1 cellular context compared by ENCODE assay signal in the genomic region with DNA sequence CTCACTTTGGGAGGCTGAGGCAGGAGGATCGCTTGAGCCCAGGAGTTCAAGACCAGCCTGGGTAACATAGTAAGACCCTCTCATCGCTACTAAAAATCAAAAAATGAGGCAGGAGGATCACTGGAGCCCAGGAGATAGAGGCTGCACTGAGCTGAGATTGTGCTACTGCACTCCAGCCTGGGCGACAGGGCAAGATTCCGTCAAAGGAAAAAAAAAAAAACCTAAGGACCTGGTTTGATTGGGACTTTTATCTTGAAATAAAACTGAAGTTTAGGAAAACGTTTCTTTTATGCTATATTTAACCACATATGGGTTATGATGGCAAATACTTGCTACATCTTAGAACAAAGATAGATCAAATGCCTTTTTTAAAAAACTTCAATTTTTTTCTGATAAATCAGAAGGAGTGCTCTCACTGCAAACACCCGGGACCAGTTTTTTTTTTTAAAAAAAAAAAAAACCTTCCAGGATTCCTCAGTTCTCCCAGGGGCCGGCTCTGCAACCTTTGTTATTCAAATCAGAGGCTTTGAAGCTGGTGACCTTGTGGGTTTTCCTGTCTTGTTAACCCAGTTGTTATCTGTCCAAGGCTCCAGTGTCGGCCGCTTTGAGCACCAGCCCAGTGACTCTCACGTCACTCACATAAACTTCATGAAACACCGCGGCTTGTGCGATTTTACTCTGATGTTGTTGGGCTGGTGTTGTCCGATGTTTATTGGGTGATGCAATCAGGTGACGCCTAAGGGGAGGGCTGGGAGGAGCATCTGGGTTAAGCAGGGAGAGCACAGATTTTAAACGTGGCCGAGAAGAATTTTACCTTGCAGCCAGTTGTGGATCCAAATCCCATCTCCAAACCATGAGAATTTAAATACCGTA.
TF ChIP-seq lines count a peak whose summit lies in the region.

No MANE protein-coding gene starts in this region.

TF ChIP-seq in HepG2, 621 proteins besides CTCF, POLR2A, EP300 and RAD21 (continued from another document and continues in another):
- TF ChIP-seq RCOR2 (CRISPR knock-in tag; IDR thresholded peaks at IDR 0.05) (peak; percentile 49; the same call in 1 of the 2 replicates), ZNF598 (CRISPR knock-in tag; IDR thresholded peaks at IDR 0.05; ENCODE audit: borderline replicate concordance) (no peak), YEATS4 (CRISPR knock-in tag; IDR thresholded peaks at IDR 0.05; ENCODE audit: borderline replicate concordance) (no peak), ZNF430 (CRISPR knock-in tag; IDR thresholded peaks at IDR 0.05) (0 out of 2 replicates have a peak, but pooled peaks have one; percentile 49), ZNF790 (CRISPR knock-in tag; IDR thresholded peaks at IDR 0.05; ENCODE audit: borderline replicate concordance) (no peak), CEBPG (CRISPR knock-in tag; IDR thresholded peaks at IDR 0.05) (peak; percentile 97), ZNF292 (CRISPR knock-in tag; IDR thresholded peaks at IDR 0.05; ENCODE audit: borderline replicate concordance, low read depth) (no peak), ZNF451 (CRISPR knock-in tag; IDR thresholded peaks at IDR 0.05) (no peak), ZBTB7A (CRISPR knock-in tag; IDR thresholded peaks at IDR 0.05) (no peak), ETV5 (CRISPR knock-in tag; IDR thresholded peaks at IDR 0.05; ENCODE audit: borderline replicate concordance) (peak; percentile 16; the same call in 1 of the 2 replicates), THYN1 (CRISPR knock-in tag; IDR thresholded peaks at IDR 0.05; ENCODE audit: borderline replicate concordance, low read depth) (no peak), PHF5A (CRISPR knock-in tag; IDR thresholded peaks at IDR 0.05; ENCODE audit: low read depth, unreplicated experiment) (peak; percentile 50), FOXK2 (IDR thresholded peaks at IDR 0.05) (peak; percentile 49; the same call in 1 of the 2 replicates), ZNF616 (CRISPR knock-in tag; IDR thresholded peaks at IDR 0.05; ENCODE audit: low read depth) (no peak), HCFC1 (IDR thresholded peaks at IDR 0.05; ENCODE audit: low read depth, low read length) (no peak), PRMT3 (CRISPR knock-in tag; IDR thresholded peaks at IDR 0.05; ENCODE audit: borderline replicate concordance, low read depth) (no peak), CENPT (CRISPR knock-in tag; IDR thresholded peaks at IDR 0.05; ENCODE audit: low read depth) (no peak), ZNF75D (CRISPR knock-in tag; IDR thresholded peaks at IDR 0.05; ENCODE audit: borderline replicate concordance) (no peak), ELF1 (CRISPR knock-in tag; IDR thresholded peaks at IDR 0.05) (no peak), IKZF4 (CRISPR knock-in tag; IDR thresholded peaks at IDR 0.05; ENCODE audit: borderline replicate concordance, low read depth, not compliant biosample characterization) (no peak), SOX13 (IDR thresholded peaks at IDR 0.05) (peak; percentile 98), SOX13 (CRISPR knock-in tag; conservative IDR thresholded peaks at IDR 0.05 in 1 of 2, IDR thresholded peaks at IDR 0.05 in 1 of 2) (peak in 1 of 2 experiments; percentile 99; a peak in 2 of 4 replicates), ZNF224 (CRISPR knock-in tag; IDR thresholded peaks at IDR 0.05) (0 out of 2 replicates have a peak, but pooled peaks have one; percentile 29), CCAR2 (optimal IDR thresholded peaks at IDR 0.05; ENCODE audit: low read depth, low read length) (no peak), RAD51 (IDR thresholded peaks at IDR 0.05; ENCODE audit: borderline replicate concordance) (no peak), MLLT10 (CRISPR knock-in tag; IDR thresholded peaks at IDR 0.05) (no peak), NR2F2 (IDR thresholded peaks at IDR 0.05; ENCODE audit: borderline replicate concordance, low read depth) (peak; percentile 39; the same call in 1 of the 2 replicates), POLR2AphosphoS2 (IDR thresholded peaks at IDR 0.05; ENCODE audit: low read depth, low read length) (no peak), RXRA (CRISPR knock-in tag; IDR thresholded peaks at IDR 0.05) (peak; percentile 73; the same call in 1 of the 2 replicates), DNMT3B (CRISPR knock-in tag; conservative IDR thresholded peaks at IDR 0.05) (0 out of 2 replicates have a peak, but pooled peaks have one; percentile 55), ZNF577 (CRISPR knock-in tag; IDR thresholded peaks at IDR 0.05; ENCODE audit: borderline replicate concordance, low read depth) (no peak), BORCS8-MEF2B (CRISPR knock-in tag; IDR thresholded peaks at IDR 0.05) (no peak)
- TF ChIP-seq, protein P1, sequence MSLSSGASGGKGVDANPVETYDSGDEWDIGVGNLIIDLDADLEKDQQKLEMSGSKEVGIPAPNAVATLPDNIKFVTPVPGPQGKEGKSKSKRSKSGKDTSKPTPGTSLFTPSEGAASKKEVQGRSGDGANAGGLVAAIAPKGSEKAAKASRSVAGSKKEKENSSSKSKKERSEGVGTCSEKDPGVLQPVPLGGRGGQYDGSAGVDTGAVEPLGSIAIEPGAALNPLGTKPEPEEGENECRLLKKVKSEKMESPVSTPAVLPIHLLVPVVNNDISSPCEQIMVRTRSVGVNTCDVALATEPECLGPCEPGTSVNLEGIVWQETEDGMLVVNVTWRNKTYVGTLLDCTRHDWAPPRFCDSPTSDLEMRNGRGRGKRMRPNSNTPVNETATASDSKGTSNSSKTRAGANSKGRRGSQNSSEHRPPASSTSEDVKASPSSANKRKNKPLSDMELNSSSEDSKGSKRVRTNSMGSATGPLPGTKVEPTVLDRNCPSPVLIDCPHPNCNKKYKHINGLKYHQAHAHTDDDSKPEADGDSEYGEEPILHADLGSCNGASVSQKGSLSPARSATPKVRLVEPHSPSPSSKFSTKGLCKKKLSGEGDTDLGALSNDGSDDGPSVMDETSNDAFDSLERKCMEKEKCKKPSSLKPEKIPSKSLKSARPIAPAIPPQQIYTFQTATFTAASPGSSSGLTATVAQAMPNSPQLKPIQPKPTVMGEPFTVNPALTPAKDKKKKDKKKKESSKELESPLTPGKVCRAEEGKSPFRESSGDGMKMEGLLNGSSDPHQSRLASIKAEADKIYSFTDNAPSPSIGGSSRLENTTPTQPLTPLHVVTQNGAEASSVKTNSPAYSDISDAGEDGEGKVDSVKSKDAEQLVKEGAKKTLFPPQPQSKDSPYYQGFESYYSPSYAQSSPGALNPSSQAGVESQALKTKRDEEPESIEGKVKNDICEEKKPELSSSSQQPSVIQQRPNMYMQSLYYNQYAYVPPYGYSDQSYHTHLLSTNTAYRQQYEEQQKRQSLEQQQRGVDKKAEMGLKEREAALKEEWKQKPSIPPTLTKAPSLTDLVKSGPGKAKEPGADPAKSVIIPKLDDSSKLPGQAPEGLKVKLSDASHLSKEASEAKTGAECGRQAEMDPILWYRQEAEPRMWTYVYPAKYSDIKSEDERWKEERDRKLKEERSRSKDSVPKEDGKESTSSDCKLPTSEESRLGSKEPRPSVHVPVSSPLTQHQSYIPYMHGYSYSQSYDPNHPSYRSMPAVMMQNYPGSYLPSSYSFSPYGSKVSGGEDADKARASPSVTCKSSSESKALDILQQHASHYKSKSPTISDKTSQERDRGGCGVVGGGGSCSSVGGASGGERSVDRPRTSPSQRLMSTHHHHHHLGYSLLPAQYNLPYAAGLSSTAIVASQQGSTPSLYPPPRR (CRISPR knock-in tag; IDR thresholded peaks at IDR 0.05; ENCODE audit: borderline replicate concordance) = no peak; the same call in 1 of the 2 replicates
- TF ChIP-seq, protein P2, sequence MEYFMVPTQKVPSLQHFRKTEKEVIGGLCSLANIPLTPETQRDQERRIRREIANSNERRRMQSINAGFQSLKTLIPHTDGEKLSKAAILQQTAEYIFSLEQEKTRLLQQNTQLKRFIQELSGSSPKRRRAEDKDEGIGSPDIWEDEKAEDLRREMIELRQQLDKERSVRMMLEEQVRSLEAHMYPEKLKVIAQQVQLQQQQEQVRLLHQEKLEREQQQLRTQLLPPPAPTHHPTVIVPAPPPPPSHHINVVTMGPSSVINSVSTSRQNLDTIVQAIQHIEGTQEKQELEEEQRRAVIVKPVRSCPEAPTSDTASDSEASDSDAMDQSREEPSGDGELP (IDR thresholded peaks at IDR 0.05; ENCODE audit: borderline replicate concordance, low read depth) = peak; percentile 56; the same call in 1 of the 2 replicates
- TF ChIP-seq, protein P3, sequence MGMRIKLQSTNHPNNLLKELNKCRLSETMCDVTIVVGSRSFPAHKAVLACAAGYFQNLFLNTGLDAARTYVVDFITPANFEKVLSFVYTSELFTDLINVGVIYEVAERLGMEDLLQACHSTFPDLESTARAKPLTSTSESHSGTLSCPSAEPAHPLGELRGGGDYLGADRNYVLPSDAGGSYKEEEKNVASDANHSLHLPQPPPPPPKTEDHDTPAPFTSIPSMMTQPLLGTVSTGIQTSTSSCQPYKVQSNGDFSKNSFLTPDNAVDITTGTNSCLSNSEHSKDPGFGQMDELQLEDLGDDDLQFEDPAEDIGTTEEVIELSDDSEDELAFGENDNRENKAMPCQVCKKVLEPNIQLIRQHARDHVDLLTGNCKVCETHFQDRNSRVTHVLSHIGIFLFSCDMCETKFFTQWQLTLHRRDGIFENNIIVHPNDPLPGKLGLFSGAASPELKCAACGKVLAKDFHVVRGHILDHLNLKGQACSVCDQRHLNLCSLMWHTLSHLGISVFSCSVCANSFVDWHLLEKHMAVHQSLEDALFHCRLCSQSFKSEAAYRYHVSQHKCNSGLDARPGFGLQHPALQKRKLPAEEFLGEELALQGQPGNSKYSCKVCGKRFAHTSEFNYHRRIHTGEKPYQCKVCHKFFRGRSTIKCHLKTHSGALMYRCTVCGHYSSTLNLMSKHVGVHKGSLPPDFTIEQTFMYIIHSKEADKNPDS (CRISPR knock-in tag; IDR thresholded peaks at IDR 0.05) = no peak
- TF ChIP-seq, protein P4, sequence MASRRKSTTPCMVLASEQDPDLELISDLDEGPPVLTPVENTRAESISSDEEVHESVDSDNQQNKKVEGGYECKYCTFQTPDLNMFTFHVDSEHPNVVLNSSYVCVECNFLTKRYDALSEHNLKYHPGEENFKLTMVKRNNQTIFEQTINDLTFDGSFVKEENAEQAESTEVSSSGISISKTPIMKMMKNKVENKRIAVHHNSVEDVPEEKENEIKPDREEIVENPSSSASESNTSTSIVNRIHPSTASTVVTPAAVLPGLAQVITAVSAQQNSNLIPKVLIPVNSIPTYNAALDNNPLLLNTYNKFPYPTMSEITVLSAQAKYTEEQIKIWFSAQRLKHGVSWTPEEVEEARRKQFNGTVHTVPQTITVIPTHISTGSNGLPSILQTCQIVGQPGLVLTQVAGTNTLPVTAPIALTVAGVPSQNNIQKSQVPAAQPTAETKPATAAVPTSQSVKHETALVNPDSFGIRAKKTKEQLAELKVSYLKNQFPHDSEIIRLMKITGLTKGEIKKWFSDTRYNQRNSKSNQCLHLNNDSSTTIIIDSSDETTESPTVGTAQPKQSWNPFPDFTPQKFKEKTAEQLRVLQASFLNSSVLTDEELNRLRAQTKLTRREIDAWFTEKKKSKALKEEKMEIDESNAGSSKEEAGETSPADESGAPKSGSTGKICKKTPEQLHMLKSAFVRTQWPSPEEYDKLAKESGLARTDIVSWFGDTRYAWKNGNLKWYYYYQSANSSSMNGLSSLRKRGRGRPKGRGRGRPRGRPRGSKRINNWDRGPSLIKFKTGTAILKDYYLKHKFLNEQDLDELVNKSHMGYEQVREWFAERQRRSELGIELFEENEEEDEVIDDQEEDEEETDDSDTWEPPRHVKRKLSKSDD (CRISPR knock-in tag; IDR thresholded peaks at IDR 0.05; ENCODE audit: low read depth) = peak; percentile 62; the same call in 1 of the 2 replicates
- TF ChIP-seq, protein P5, sequence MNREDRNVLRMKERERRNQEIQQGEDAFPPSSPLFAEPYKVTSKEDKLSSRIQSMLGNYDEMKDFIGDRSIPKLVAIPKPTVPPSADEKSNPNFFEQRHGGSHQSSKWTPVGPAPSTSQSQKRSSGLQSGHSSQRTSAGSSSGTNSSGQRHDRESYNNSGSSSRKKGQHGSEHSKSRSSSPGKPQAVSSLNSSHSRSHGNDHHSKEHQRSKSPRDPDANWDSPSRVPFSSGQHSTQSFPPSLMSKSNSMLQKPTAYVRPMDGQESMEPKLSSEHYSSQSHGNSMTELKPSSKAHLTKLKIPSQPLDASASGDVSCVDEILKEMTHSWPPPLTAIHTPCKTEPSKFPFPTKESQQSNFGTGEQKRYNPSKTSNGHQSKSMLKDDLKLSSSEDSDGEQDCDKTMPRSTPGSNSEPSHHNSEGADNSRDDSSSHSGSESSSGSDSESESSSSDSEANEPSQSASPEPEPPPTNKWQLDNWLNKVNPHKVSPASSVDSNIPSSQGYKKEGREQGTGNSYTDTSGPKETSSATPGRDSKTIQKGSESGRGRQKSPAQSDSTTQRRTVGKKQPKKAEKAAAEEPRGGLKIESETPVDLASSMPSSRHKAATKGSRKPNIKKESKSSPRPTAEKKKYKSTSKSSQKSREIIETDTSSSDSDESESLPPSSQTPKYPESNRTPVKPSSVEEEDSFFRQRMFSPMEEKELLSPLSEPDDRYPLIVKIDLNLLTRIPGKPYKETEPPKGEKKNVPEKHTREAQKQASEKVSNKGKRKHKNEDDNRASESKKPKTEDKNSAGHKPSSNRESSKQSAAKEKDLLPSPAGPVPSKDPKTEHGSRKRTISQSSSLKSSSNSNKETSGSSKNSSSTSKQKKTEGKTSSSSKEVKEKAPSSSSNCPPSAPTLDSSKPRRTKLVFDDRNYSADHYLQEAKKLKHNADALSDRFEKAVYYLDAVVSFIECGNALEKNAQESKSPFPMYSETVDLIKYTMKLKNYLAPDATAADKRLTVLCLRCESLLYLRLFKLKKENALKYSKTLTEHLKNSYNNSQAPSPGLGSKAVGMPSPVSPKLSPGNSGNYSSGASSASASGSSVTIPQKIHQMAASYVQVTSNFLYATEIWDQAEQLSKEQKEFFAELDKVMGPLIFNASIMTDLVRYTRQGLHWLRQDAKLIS (CRISPR knock-in tag; IDR thresholded peaks at IDR 0.05) = no peak
- TF ChIP-seq, protein P6, sequence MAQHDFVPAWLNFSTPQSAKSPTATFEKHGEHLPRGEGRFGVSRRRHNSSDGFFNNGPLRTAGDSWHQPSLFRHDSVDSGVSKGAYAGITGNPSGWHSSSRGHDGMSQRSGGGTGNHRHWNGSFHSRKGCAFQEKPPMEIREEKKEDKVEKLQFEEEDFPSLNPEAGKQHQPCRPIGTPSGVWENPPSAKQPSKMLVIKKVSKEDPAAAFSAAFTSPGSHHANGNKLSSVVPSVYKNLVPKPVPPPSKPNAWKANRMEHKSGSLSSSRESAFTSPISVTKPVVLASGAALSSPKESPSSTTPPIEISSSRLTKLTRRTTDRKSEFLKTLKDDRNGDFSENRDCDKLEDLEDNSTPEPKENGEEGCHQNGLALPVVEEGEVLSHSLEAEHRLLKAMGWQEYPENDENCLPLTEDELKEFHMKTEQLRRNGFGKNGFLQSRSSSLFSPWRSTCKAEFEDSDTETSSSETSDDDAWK (CRISPR knock-in tag; IDR thresholded peaks at IDR 0.05) = no peak
- TF ChIP-seq, protein P7, sequence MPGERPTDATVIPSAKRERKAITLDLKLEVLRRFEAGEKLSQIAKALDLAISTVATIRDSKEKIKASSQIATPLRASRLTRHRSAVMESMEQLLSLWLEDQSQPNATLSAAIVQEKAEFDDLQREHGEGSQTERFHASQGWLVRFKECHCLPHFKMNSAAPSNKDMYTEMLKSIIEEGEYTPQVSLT (CRISPR knock-in tag; IDR thresholded peaks at IDR 0.05; ENCODE audit: borderline replicate concordance, low read depth) = no peak
